Comparison of ENCODE assay signal across 27 cellular contexts in genomic region chr12:38484821-38485220, GRCh38.
"Had no signal": no experiment of that assay in that cellular context is flagged by ENCODE, and none has a peak within 500 bp of the region (broad histone marks: within the 10 kb centered on the region; RNA-seq: fewer than 3 reads in every experiment).

No MANE protein-coding gene starts in this region.

- H3K9me3 Mint-ChIP-seq: mesothelial cell of epicardium, nephron progenitor cell, neural progenitor cell, type B pancreatic cell had no signal

- H3K4me3 ChIP-seq: left ventricle myocardium inferior, lung, neural progenitor cell, right atrium auricular region, right lobe of liver, smooth muscle cell, tibial nerve, uterus had no signal

- H3K4me1 ChIP-seq: left ventricle myocardium inferior, parathyroid adenoma, right atrium auricular region, right lobe of liver, tibial nerve, uterus had no signal

- DNase-seq: islet precursor cell; left ventricle myocardium inferior; mesendoderm; naive B cell; natural killer cell; nephron progenitor cell; occipital lobe; right lobe of liver; stimulated activated CD4-positive, alpha-beta T cell treated with anti-CD3 and anti-CD28 coated beads, Interleukin-1b, Interleukin-23, amount 100 ng/mL, for 48 hours; stimulated activated CD4-positive, alpha-beta T cell treated with anti-CD3 and anti-CD28 coated beads, Interleukin-2, amount 100 ng/mL, for 48 hours; stimulated activated CD4-positive, alpha-beta T cell treated with anti-CD3 and anti-CD28 coated beads, Interleukin-4, amount 100 ng/mL, for 4 hours; stimulated activated CD8-positive, alpha-beta memory T cell treated with anti-CD3 and anti-CD28 coated beads, Interleukin-4, amount 100 ng/mL, for 48 hours; stimulated activated naive CD4-positive, alpha-beta T cell treated with Interleukin-2 at 50 U/mL for 16 hours; stimulated activated naive CD8-positive, alpha-beta T cell treated with anti-CD3 and anti-CD28 coated beads, Interleukin-15, amount 100 ng/mL, for 72 hours; substantia nigra; uterus had no signal

- H3K27me3 ChIP-seq: neural progenitor cell, neutrophil, right atrium auricular region, right lobe of liver, tibial nerve, uterus had no signal

- H3K27ac Mint-ChIP-seq: mesothelial cell of epicardium; naive B cell; natural killer cell; nephron progenitor cell; stimulated activated memory B cell treated with anti-CD40 and anti-IgM and Interleukin-4, amounts not matched to agents 10 μg/mL and 1 μg/mL and 100 μg/mL, for 72 hours; stimulated activated naive CD8-positive, alpha-beta T cell treated with anti-CD3 and anti-CD28 coated beads, Interleukin-15, amount 100 ng/mL, for 72 hours; type B pancreatic cell had no signal

- H3K27me3 Mint-ChIP-seq: naive B cell; progenitor cell of endocrine pancreas; stimulated activated memory B cell treated with anti-CD40 and anti-IgM and Interleukin-4, amounts not matched to agents 10 μg/mL and 1 μg/mL and 100 μg/mL, for 72 hours; stimulated activated naive CD8-positive, alpha-beta T cell treated with anti-CD3 and anti-CD28 coated beads, Interleukin-15, amount 100 ng/mL, for 72 hours; type B pancreatic cell had no signal

- H3K9ac ChIP-seq: neural progenitor cell, parathyroid adenoma had no signal

- ATAC-seq: natural killer cell; right lobe of liver; stimulated activated memory B cell treated with anti-CD40 and anti-IgM and Interleukin-4, amounts not matched to agents 10 μg/mL and 1 μg/mL and 100 μg/mL, for 72 hours; stimulated activated naive CD8-positive, alpha-beta T cell treated with anti-CD3 and anti-CD28 coated beads, Interleukin-15, amount 100 ng/mL, for 72 hours had no signal

- H3K27ac ChIP-seq: left ventricle myocardium inferior, neural progenitor cell, neutrophil, parathyroid adenoma, right atrium auricular region, right lobe of liver, tibial nerve, uterus had no signal

- H3K36me3 Mint-ChIP-seq: mesothelial cell of epicardium; naive B cell; natural killer cell; neural progenitor cell; stimulated activated memory B cell treated with anti-CD40 and anti-IgM and Interleukin-4, amounts not matched to agents 10 μg/mL and 1 μg/mL and 100 μg/mL, for 72 hours; type B pancreatic cell had no signal

- H3K36me3 ChIP-seq: left ventricle myocardium inferior, neural progenitor cell, neutrophil, right atrium auricular region, right lobe of liver, tibial nerve, uterus had no signal

- H3K9me3 ChIP-seq: neutrophil, right atrium auricular region, right lobe of liver, tibial nerve, uterus had no signal

- H3K4me1 Mint-ChIP-seq: mesothelial cell of epicardium; naive B cell; natural killer cell; stimulated activated memory B cell treated with anti-CD40 and anti-IgM and Interleukin-4, amounts not matched to agents 10 μg/mL and 1 μg/mL and 100 μg/mL, for 72 hours; stimulated activated naive CD8-positive, alpha-beta T cell treated with anti-CD3 and anti-CD28 coated beads, Interleukin-15, amount 100 ng/mL, for 72 hours had no signal

- H3K4me3 Mint-ChIP-seq: mesothelial cell of epicardium; naive B cell; natural killer cell; nephron progenitor cell; neural progenitor cell; stimulated activated memory B cell treated with anti-CD40 and anti-IgM and Interleukin-4, amounts not matched to agents 10 μg/mL and 1 μg/mL and 100 μg/mL, for 72 hours; stimulated activated naive CD8-positive, alpha-beta T cell treated with anti-CD3 and anti-CD28 coated beads, Interleukin-15, amount 100 ng/mL, for 72 hours; type B pancreatic cell had no signal
